17 cellular contexts compared by ENCODE assay signal in the genomic region with DNA sequence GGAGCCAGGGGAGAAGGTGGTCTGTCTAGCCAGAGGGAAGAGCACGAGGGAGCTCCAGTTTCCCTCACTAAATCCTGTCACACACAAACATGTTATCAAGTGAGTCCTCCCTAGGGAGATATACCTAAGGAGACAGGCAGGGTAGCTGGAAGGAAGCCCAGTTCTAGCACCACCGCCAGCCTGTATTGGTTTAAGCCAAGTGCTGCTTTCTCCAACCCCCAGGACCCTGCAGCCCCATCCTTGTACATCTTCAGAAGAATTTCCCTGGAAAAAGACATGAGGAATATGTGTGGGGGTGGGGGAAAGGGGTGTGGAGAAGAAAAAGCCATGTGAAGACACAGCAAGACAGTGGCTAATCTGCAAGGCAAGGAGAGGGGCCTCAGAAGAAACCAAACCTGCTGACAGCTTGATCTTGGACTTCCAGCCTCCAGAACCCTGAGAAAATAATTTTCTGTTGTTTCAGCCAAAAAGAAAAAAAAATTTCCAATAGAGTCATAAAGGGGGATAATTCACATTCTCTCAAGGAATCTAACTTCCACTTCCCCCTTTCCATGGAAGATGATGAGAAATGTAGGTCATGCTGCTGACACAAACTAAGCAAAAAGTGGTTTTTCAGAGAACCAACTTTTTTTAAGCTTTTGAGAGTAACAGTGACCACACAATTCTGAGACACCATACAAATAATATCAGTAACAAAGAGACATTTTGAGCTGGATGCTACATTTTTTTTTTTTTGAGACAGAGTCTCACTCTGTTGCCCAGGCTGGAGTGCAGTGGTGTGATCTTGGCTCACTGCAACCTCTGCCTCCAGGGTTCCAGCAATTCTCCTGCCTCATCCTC.
DNase-seq lines count a peak whose midpoint lies in the region; ATAC-seq, FAIRE-seq and TF ChIP-seq lines count a peak whose summit lies in the region.
"Had no signal": no experiment of that assay in that cellular context is flagged by ENCODE, and none has a peak within 500 bp of the region (broad histone marks: within the 10 kb centered on the region; RNA-seq: fewer than 3 reads in every experiment).

No MANE protein-coding gene starts in this region.

- TF ChIP-seq POLR2A in H54 (IDR thresholded peaks at IDR 0.05; ENCODE audit: low read depth, low read length), result no peak

- no peak for DNase-seq in activated T-cell treated with anti-CD3 and anti-CD28 coated beads, Interleukin-2, amount 50 U/mL, for 4 hours
- DNase-seq in activated T-cell treated with anti-CD3 and anti-CD28 coated beads for 4 hours (no peak), MV-4-11 (lab: John Stamatoyannopoulos, UW) (peak; percentile 57), NCI-H82 treated with DMSO at 0.1 percent for 48 hours (lab: John Stamatoyannopoulos, UW; ENCODE audit: unreplicated experiment) (peak; percentile 3), left colon (peak in 1 of 2 donors; percentile 31), posterior vena cava (ENCODE audit: low spot score) (no peak), NCI-H510A treated with DMSO at 0.1 percent for 48 hours (lab: John Stamatoyannopoulos, UW) (no peak), H54 (ENCODE audit: insufficient read length, low spot score) (no peak)
- DNase-seq: activated CD4-positive, alpha-beta T cell treated with anti-CD3 and anti-CD28 coated beads for 1 hour; cortex of kidney; heart right ventricle; KG1; lower lobe of right lung; nucleus accumbens; RPMI8226; SK-N-SH; thyroid gland had no signal

- peaks cover 44% of the 10 kb centered on the region for H3K27me3 Mint-ChIP-seq in activated T-cell treated with anti-CD3 and anti-CD28 coated beads, Interleukin-2, amount 50 U/mL, for 4 hours (ENCODE audit: low read depth)

- peaks cover 38% of the 10 kb centered on the region for H3K4me1 Mint-ChIP-seq in activated T-cell treated with anti-CD3 and anti-CD28 coated beads, Interleukin-2, amount 50 U/mL, for 4 hours (ENCODE audit: low read depth)

- ATAC-seq in activated T-cell treated with anti-CD3 and anti-CD28 coated beads, Interleukin-2, amount 50 U/mL, for 4 hours, result peak; percentile 8 to 18
- peak; percentile 23 for ATAC-seq in left colon
- ATAC-seq: heart right ventricle, lower lobe of right lung had no signal

- peaks cover 3% of the 10 kb centered on the region for H3K36me3 Mint-ChIP-seq in activated T-cell treated with anti-CD3 and anti-CD28 coated beads, Interleukin-2, amount 50 U/mL, for 4 hours (ENCODE audit: insufficient read depth)

- H3K4me3 Mint-ChIP-seq in activated T-cell treated with anti-CD3 and anti-CD28 coated beads, Interleukin-2, amount 50 U/mL, for 4 hours, result no peak overlapping the region

- FAIRE-seq in H54 (lab: Jason Lieb, UNC), result no peak

- intact Hi-C loops in left colon (cut with DNase I, micrococcal nuclease), result no loop called here
- intact Hi-C loops in posterior vena cava (cut with DNase I), result no loop called here

- H3K9me3 Mint-ChIP-seq in activated T-cell treated with anti-CD3 and anti-CD28 coated beads, Interleukin-2, amount 50 U/mL, for 4 hours, result no peaks in the 10 kb centered on the region

Comparison
In these comparisons a context has a peak if more than half of its experiments do, and no peak if none do; other contexts are left out.
1. DNase-seq: peak in MV-4-11 (single experiment) and NCI-H82 treated with DMSO at 0.1 percent for 48 hours (single experiment); none in activated T-cell treated with anti-CD3 and anti-CD28 coated beads, Interleukin-2, amount 50 U/mL, for 4 hours (single experiment), activated T-cell treated with anti-CD3 and anti-CD28 coated beads for 4 hours (single experiment), posterior vena cava (single experiment), NCI-H510A treated with DMSO at 0.1 percent for 48 hours (single experiment) and H54 (single experiment).